ENCODE assay signal across 28 cellular contexts in genomic region chr2:180177534-180177933, GRCh38.
"Had no signal": no experiment of that assay in that cellular context is flagged by ENCODE, and none has a peak within 500 bp of the region (broad histone marks: within the 10 kb centered on the region; RNA-seq: fewer than 3 reads in every experiment).

No MANE protein-coding gene starts in this region.

- H3K36me3 ChIP-seq: neural progenitor cell, neutrophil, pancreas, right lobe of liver, spleen, suprapubic skin, tibial artery, transverse colon, upper lobe of right lung had no signal

- H3K27me3 ChIP-seq: neural progenitor cell, neutrophil, pancreas, right lobe of liver, spleen, suprapubic skin, testis, tibial artery, transverse colon, upper lobe of right lung, uterus had no signal

- H2AFZ ChIP-seq: neural progenitor cell had no signal

- H3K4me2 ChIP-seq: neural progenitor cell, smooth muscle cell had no signal

- H3K9ac ChIP-seq: neural progenitor cell had no signal

- H3K9me3 ChIP-seq: neutrophil, pancreas, psoas muscle, right lobe of liver, spleen, suprapubic skin, testis, tibial artery, transverse colon, upper lobe of right lung, uterus had no signal

- DNase-seq: naive thymus-derived CD4-positive, alpha-beta T cell; natural killer cell; nucleus accumbens; pancreas; posterior cingulate gyrus; psoas muscle; right cardiac atrium; right lobe of liver; spleen; stimulated activated CD4-positive, alpha-beta T cell treated with anti-CD3 and anti-CD28 coated beads, Interleukin-12 subunit alpha, Interleukin-12 subunit beta, amount 100 ng/mL, for 4 hours; stimulated activated CD4-positive, alpha-beta T cell treated with anti-CD3 and anti-CD28 coated beads, Interleukin-1b, Interleukin-23, amount 100 ng/mL, for 48 hours; stimulated activated CD4-positive, alpha-beta T cell treated with anti-CD3 and anti-CD28 coated beads, Interleukin-4, amount 100 ng/mL, for 1 hour; stimulated activated CD4-positive, alpha-beta T cell treated with anti-CD3 and anti-CD28 coated beads, Interleukin-4, amount 100 ng/mL, for 4 hours; stimulated activated CD8-positive, alpha-beta memory T cell treated with anti-CD3 and anti-CD28 coated beads, Interleukin-4, amount 100 ng/mL, for 48 hours; stimulated activated naive CD4-positive, alpha-beta T cell; stimulated activated naive CD8-positive, alpha-beta T cell treated with anti-CD3 and anti-CD28 coated beads, Interleukin-15, amount 100 ng/mL, for 72 hours; stimulated activated naive CD8-positive, alpha-beta T cell treated with anti-CD3 and anti-CD28 coated beads, Interleukin-15, Interleukin-2, amounts not matched to agents 100 U/mL and 50 U/mL, for 24 hours; substantia nigra; testis; tibial artery; transverse colon; upper lobe of right lung; uterus had no signal

- FAIRE-seq: pancreas had no signal

- H3K4me1 ChIP-seq: neural progenitor cell, pancreas, psoas muscle, right lobe of liver, spleen, suprapubic skin, testis, tibial artery, transverse colon, upper lobe of right lung, uterus had no signal

- H3K27ac ChIP-seq: neural progenitor cell, neutrophil, pancreas, psoas muscle, right lobe of liver, skin epidermis, spleen, suprapubic skin, testis, tibial artery, transverse colon, upper lobe of right lung, uterus had no signal

- H3K4me3 ChIP-seq: neural progenitor cell, pancreas, psoas muscle, right lobe of liver, skin epidermis, smooth muscle cell, spleen, suprapubic skin, testis, tibial artery, transverse colon, upper lobe of right lung, uterus had no signal
